In the genomic region with DNA sequence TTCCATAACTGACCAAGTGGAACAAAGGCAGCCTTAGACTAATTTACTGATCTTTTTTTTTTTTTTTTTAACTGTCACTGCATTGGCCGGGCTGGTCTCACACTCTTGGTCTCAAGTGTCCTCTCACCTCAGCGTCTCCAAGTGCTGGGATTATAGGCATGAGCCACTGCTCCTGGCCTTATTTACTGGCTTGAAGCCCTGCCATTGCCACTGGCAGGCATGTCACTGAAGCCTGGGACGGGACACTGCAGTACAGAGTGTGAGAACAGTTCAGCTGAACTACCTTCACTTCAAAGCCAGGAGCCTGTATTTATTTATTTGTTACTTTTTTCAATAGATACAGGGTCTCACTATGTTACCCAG, we compare ENCODE assay signal across 26 cellular contexts. TPM values are rescaled to one million over a fixed set of nuclear protein-coding genes. Genes with fewer than 3 reads are reported as not detected.
DNase-seq lines count a peak whose midpoint lies in the region; ATAC-seq, FAIRE-seq and TF ChIP-seq lines count a peak whose summit lies in the region.
"Had no signal": no experiment of that assay in that cellular context is flagged by ENCODE, and none has a peak within 500 bp of the region (broad histone marks: within the 10 kb centered on the region; RNA-seq: fewer than 3 reads in every experiment).

No MANE protein-coding gene starts in this region.

- H4K20me1 ChIP-seq in PC-3 (ENCODE audit: low read length) = no peaks in the 10 kb centered on the region

- TF ChIP-seq CTCF in PC-3 (conservative IDR thresholded peaks at IDR 0.05; ENCODE audit: low read depth, low read length) (no peak), breast epithelium (IDR thresholded peaks at IDR 0.05) (no peak), right lobe of liver (IDR thresholded peaks at IDR 0.05) (no peak), thyroid gland (IDR thresholded peaks at IDR 0.05) (no peak), transverse colon (IDR thresholded peaks at IDR 0.05) (no peak)

- H3K9me2 ChIP-seq in PC-3 (replicated peaks; ENCODE audit: low read length) = no peaks in the 10 kb centered on the region

- FAIRE-seq in GM12891 (lab: Jason Lieb, UNC) = no peak
- FAIRE-seq: endometrium had no signal

- H3K9me3 ChIP-seq in PC-3 (ENCODE audit: low read length) (no peaks in the 10 kb centered on the region), breast epithelium (no peaks in the 10 kb centered on the region), right lobe of liver (no peaks in the 10 kb centered on the region), thyroid gland (no peaks in the 10 kb centered on the region), transverse colon (no peaks in the 10 kb centered on the region)
- H3K9me3 ChIP-seq: heart right ventricle, upper lobe of right lung had no signal

- peak overlapping the region; percentile 48 for H3K4me2 ChIP-seq in PC-3 (ENCODE audit: low read length)

- no peak for TF ChIP-seq EP300 in transverse colon (IDR thresholded peaks at IDR 0.05; ENCODE audit: low read depth)

- H3K4me1 ChIP-seq in PC-3 (ENCODE audit: insufficient read depth, low read length) (peaks cover 77% of the 10 kb centered on the region), breast epithelium (no peaks in the 10 kb centered on the region), right lobe of liver (peaks cover 0 to 24% (median 8%) of the 10 kb centered on the region in 4 donors), thyroid gland (no peaks in the 10 kb centered on the region), transverse colon (peaks cover 8 to 32% (median 16%) of the 10 kb centered on the region in 4 donors)
- H3K4me1 ChIP-seq: parathyroid adenoma had no signal

- ATAC-seq in PC-3 = no peak
- ATAC-seq in right lobe of liver = peak in 1 of 4 donors; percentile 16
- ATAC-seq: CD8-positive, alpha-beta T cell; heart right ventricle; natural killer cell; sciatic nerve; stimulated activated naive CD8-positive, alpha-beta T cell treated with anti-CD3 and anti-CD28 coated beads, Interleukin-15, amount 100 ng/mL, for 72 hours; upper lobe of right lung had no signal

- peak overlapping the region; percentile 8; the same call in 1 of the 2 replicates for H3K9ac ChIP-seq in PC-3 (ENCODE audit: low read length)
- H3K9ac ChIP-seq: parathyroid adenoma had no signal

- intact Hi-C loops in PC-3 (cut with micrococcal nuclease) = loop anchor here (2.0 to 5.0 kb wide), 2 partner anchors 15 to 47 kb away; a partner anchor contains a TSS
- intact Hi-C loops in breast epithelium (cut with DNase I; ENCODE audit: low total_unique reads) = no loop called here
- intact Hi-C loops in right lobe of liver (cut with DNase I) = no loop called here
- intact Hi-C loops in thyroid gland (cut with DNase I) = no loop called here
- intact Hi-C loops in transverse colon (cut with DNase I; ENCODE audit: low total_unique reads) = loop anchor here (10.0 kb wide), 1 partner anchor 79 kb away; no protein-coding TSS in a partner anchor
- intact Hi-C loops in head of caudate nucleus (cut with DNase I) = no loop called here

- no peak for TF ChIP-seq POLR2A in breast epithelium (IDR thresholded peaks at IDR 0.05)
- no peak for TF ChIP-seq POLR2A in right lobe of liver (IDR thresholded peaks at IDR 0.05)
- TF ChIP-seq POLR2A in thyroid gland (IDR thresholded peaks at IDR 0.05) = no peak
- TF ChIP-seq POLR2A in transverse colon (IDR thresholded peaks at IDR 0.05) = no peak
- TF ChIP-seq POLR2A in GM12891 (IDR thresholded peaks at IDR 0.05; ENCODE audit: low read depth, low read length) = no peak

- H3K4me3 ChIP-seq in PC-3 (ENCODE audit: low read length) (no peak overlapping the region), breast epithelium (no peak overlapping the region), right lobe of liver (no peak overlapping the region), thyroid gland (replicated peaks in 1 of 3) (no peak overlapping the region), transverse colon (no peak overlapping the region)
- H3K4me3 ChIP-seq: heart right ventricle, upper lobe of right lung had no signal

- in situ Hi-C loops in transverse colon (cut with MboI; ENCODE audit: low pct_ligation_motif_present in 1 of 4, low pct_unique_long_range_greater_than_20kb in 1 of 4, low sequenced_read_pairs in 3 of 4) = loop anchor here in 2 of 4 donors (10.0 kb wide), 1 partner anchor 79 kb away; no protein-coding TSS in a partner anchor

- H3K79me2 ChIP-seq in PC-3 (ENCODE audit: low read length) = no peaks in the 10 kb centered on the region
- H3K79me2 ChIP-seq: parathyroid adenoma had no signal

- BruUV-seq in PC-3 (replicated peaks; lab: Mats Ljungman, UMichigan) = no TSS peak

- H3K27ac ChIP-seq in PC-3 (ENCODE audit: low read length) (peak overlapping the region; percentile 94), breast epithelium (peak overlapping the region; percentile 70 to 74), right lobe of liver (peak overlapping the region in 2 of 3 donors; percentile 63 to 67), thyroid gland (no peak overlapping the region), transverse colon (no peak overlapping the region)
- H3K27ac ChIP-seq: heart right ventricle, parathyroid adenoma, upper lobe of right lung had no signal

- POLR2A ChIA-PET in PC-3 (lab: Charles Lee; ENCODE audit: unreplicated experiment) = no interaction called here

- CTCF ChIA-PET in PC-3 (lab: Charles Lee) = interaction anchor here (1.0 kb wide), 1 partner anchor 82 kb away, joined by 5 read pairs; no protein-coding TSS in a partner anchor

- 81% methylated on average over 3 of the region's 3 CpGs for WGBS in right lobe of liver (ENCODE audit: insufficient coverage, low coverage, low lambda C conversion rate, missing lambda C conversion rate)
- 41 to 49% methylated on average over 3 of the region's 3 CpGs for WGBS in thyroid gland, 2 donors
- 92 to 93% methylated on average over 3 of the region's 3 CpGs for WGBS in transverse colon (ENCODE audit: low coverage in 1 of 2), 2 donors

- DNase-seq in PC-3 (no peak), breast epithelium (ENCODE audit: low spot score in 2 of 2) (no peak), right lobe of liver (no peak), thyroid gland (peak; percentile 55 to 63), transverse colon (no peak), head of caudate nucleus (no peak), NCI-H1105 (lab: John Stamatoyannopoulos, UW) (no peak), GM12891 (ENCODE audit: insufficient read length, low spot score) (no peak)
- DNase-seq: activated CD4-positive, alpha-beta T cell treated with anti-CD3 and anti-CD28 coated beads, Interleukin-2, amount 50 U/mL, for 1 hour; activated naive CD4-positive, alpha-beta T cell treated with anti-CD3 and anti-CD28 coated beads for 36 hours; AML-193; CD8-positive, alpha-beta T cell; GDM1; GOT3; heart right ventricle; Karpas-422; left cardiac atrium; natural killer cell; NCI-H187; NCI-H2171 treated with DMSO at 0.1 percent for 48 hours; NCI-H524; stimulated activated naive CD8-positive, alpha-beta T cell treated with anti-CD3 and anti-CD28 coated beads, Interleukin-15, amount 100 ng/mL, for 72 hours; upper lobe of right lung had no signal

- no peak overlapping the region for H2AFZ ChIP-seq in PC-3 (ENCODE audit: low read length)
- H2AFZ ChIP-seq: parathyroid adenoma had no signal

- H3F3A ChIP-seq in PC-3 (ENCODE audit: low read length, unreplicated experiment) = peaks cover 6% of the 10 kb centered on the region

- H3K36me3 ChIP-seq in PC-3 (ENCODE audit: low read depth, low read length) (no peaks in the 10 kb centered on the region), breast epithelium (no peaks in the 10 kb centered on the region), right lobe of liver (no peaks in the 10 kb centered on the region), thyroid gland (no peaks in the 10 kb centered on the region), transverse colon (no peaks in the 10 kb centered on the region)
- H3K36me3 ChIP-seq: heart right ventricle, upper lobe of right lung had no signal

- H3K27me3 ChIP-seq in PC-3 (ENCODE audit: low read length) (no peaks in the 10 kb centered on the region), breast epithelium (no peaks in the 10 kb centered on the region), right lobe of liver (no peaks in the 10 kb centered on the region), thyroid gland (no peaks in the 10 kb centered on the region), transverse colon (no peaks in the 10 kb centered on the region)
- H3K27me3 ChIP-seq: heart right ventricle, upper lobe of right lung had no signal

TF ChIP-seq in GM12891, 5 proteins besides CTCF, POLR2A, EP300 and RAD21:
- TF ChIP-seq PAX5 (IDR thresholded peaks at IDR 0.05; ENCODE audit: insufficient read depth, low read length, severe bottlenecking) (no peak), POLR2AphosphoS5 (IDR thresholded peaks at IDR 0.05; ENCODE audit: low read depth, low read length) (no peak), TAF1 (IDR thresholded peaks at IDR 0.05; ENCODE audit: low read depth, low read length) (no peak)
TF ChIP-seq in GM12891: peak in this region for 0.

RNA-seq across cellular contexts. Expression of a gene that starts 15.4 kb away (rescaled TPM):
- total RNA-seq in PC-3 (2014; rRNA removed) (13.6 and 16.6 TPM in 2 replicates), breast epithelium (100 to 1,000 TPM in 1 of 3 donors, 10 to 100 TPM in 2; 40.0 to 102 (median 60.0) TPM), right lobe of liver (10 to 100 TPM; 12.1 to 24.8 (median 17.6) TPM), thyroid gland (10 to 100 TPM; 49.9 to 67.6 (median 60.8) TPM), transverse colon (10 to 100 TPM; 19.9 to 60.5 (median 46.1) TPM)
- polyA plus RNA-seq in GM12891 (2012; ENCODE audit: low read depth, missing spikeins) = 4.4 TPM

Comparison
In these comparisons a context has a peak if more than half of its experiments do, and no peak if none do; other contexts are left out.
1. DNase-seq: peak in thyroid gland (2 of 2); none in PC-3 (single experiment), breast epithelium (0 of 2), right lobe of liver (0 of 3), transverse colon (single experiment), head of caudate nucleus (0 of 42), NCI-H1105 (single experiment) and GM12891 (single experiment).
2. H3K27ac ChIP-seq: peak in PC-3 (single experiment), breast epithelium (2 of 2) and right lobe of liver (2 of 3); none in thyroid gland (0 of 3) and transverse colon (0 of 4).
3. intact Hi-C loops: an anchor here in PC-3 (2.0 to 5.0 kb wide) and transverse colon (10.0 kb wide); none called in breast epithelium, right lobe of liver, thyroid gland and head of caudate nucleus.